1 cellular context compared by ENCODE assay signal in genomic region chr10:99733366-99733765, GRCh38.
TF ChIP-seq lines count a peak whose summit lies in the region.

No MANE protein-coding gene starts in this region.

TF ChIP-seq in WTC11, 78 proteins besides CTCF, POLR2A, EP300 and RAD21 (continued from another document):
- TF ChIP-seq TP53 (CRISPR knock-in tag; IDR thresholded peaks at IDR 0.05) (no peak), GABPB1 (CRISPR knock-in tag; IDR thresholded peaks at IDR 0.05) (no peak), USF1 (CRISPR knock-in tag; IDR thresholded peaks at IDR 0.05) (no peak), ZNF138 (CRISPR knock-in tag; conservative IDR thresholded peaks at IDR 0.05) (no peak), MAX (CRISPR knock-in tag; IDR thresholded peaks at IDR 0.05) (no peak), ELF4 (CRISPR knock-in tag; IDR thresholded peaks at IDR 0.05; ENCODE audit: low read depth) (no peak), MLX (CRISPR knock-in tag; IDR thresholded peaks at IDR 0.05) (no peak), ZNF423 (CRISPR knock-in tag; IDR thresholded peaks at IDR 0.05) (no peak), ZNF121 (CRISPR knock-in tag; IDR thresholded peaks at IDR 0.05) (no peak), ZMAT4 (CRISPR knock-in tag; IDR thresholded peaks at IDR 0.05) (no peak), ATF6 (CRISPR knock-in tag; IDR thresholded peaks at IDR 0.05) (no peak), ESRRA (CRISPR knock-in tag; IDR thresholded peaks at IDR 0.05; ENCODE audit: borderline replicate concordance) (no peak), AFF4 (CRISPR knock-in tag; IDR thresholded peaks at IDR 0.05; ENCODE audit: borderline replicate concordance) (no peak)
